In the genomic region with DNA sequence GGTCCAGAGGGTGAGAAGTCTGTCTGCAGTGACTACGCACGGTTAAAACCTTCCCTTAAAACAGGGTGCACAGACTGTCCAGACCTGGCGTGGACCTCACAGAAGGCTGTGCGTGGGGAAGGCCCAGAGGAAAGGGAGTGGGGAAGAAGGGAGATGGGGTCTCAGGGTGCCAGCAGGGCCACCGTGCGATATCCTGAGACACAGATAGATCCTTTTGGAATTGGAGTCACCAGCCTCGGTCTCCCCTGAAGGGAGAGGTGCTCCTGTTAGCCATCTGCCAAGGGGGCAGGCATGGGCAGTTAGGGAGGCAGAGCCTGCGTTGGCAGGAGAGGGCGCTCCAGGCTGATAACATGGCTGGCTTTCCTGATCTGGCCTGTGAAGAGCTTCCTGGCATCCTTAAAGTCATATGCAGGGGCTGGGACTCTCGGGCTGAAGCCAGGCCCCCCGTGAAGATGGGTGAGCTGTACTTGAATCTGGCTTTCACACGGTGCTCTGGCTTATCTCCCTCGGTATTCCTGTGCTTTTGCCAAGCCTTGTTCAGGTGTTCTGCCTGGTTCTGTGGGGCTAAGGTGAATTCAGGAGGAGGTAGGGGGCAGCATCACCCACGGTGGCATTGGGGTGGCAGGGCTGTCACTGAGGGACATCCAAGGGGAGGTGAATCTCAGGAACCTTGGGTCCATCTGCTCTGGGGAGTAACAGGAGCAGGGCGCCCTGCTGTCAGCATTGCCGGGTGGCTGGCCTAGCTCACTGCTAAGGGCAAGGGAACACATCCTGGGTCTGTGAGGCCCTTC, we compare ENCODE assay signal across 8 cellular contexts.
DNase-seq lines count a peak whose midpoint lies in the region; ATAC-seq and TF ChIP-seq lines count a peak whose summit lies in the region.

No MANE protein-coding gene starts in this region.

- no peaks in the 10 kb centered on the region for H3K36me3 Mint-ChIP-seq in activated T-helper 2 cell treated with anti-CD3 and anti-CD28 coated beads, Interferon-gamma antibody, Interleukin-2, Interleukin-4, amounts not matched to agents 10 μg/mL and 5 μg/mL and 100 μg/mL, durations not matched to agents 14 hours and 24 hours and 36 hours (ENCODE audit: low read depth)

- H3K4me1 Mint-ChIP-seq in activated T-helper 2 cell treated with anti-CD3 and anti-CD28 coated beads, Interferon-gamma antibody, Interleukin-2, Interleukin-4, amounts not matched to agents 10 μg/mL and 5 μg/mL and 100 μg/mL, durations not matched to agents 14 hours and 24 hours and 36 hours (ENCODE audit: low read depth) = no peaks in the 10 kb centered on the region

- DNase-seq in AG09319 (ENCODE audit: extremely low read depth, low read depth) = no peak
- peak; percentile 33 for DNase-seq in amniotic epithelial cell (ENCODE audit: low read depth)
- DNase-seq in left colon = peak; percentile 10 to 25
- no peak for DNase-seq in middle frontal gyrus (ENCODE audit: extremely low spot score, low spot score)
- DNase-seq in activated T-helper 2 cell treated with anti-CD3 and anti-CD28 coated beads, Interferon-gamma antibody, Interleukin-2, Interleukin-4, amounts not matched to agents 10 μg/mL and 5 μg/mL and 100 μg/mL, durations not matched to agents 14 hours and 24 hours and 36 hours (ENCODE audit: low spot score) = no peak

- peak; percentile 78 for TF ChIP-seq RAD21 in Ishikawa (IDR thresholded peaks at IDR 0.05; ENCODE audit: low read depth)

- TF ChIP-seq CTCF in AG09319 (IDR thresholded peaks at IDR 0.05; ENCODE audit: low read depth, low read length) = peak; percentile 13

- H3K27me3 Mint-ChIP-seq in activated T-helper 2 cell treated with anti-CD3 and anti-CD28 coated beads, Interferon-gamma antibody, Interleukin-2, Interleukin-4, amounts not matched to agents 10 μg/mL and 5 μg/mL and 100 μg/mL, durations not matched to agents 14 hours and 24 hours and 36 hours (ENCODE audit: low read depth) = peaks cover 2% of the 10 kb centered on the region

- no peak for TF ChIP-seq EP300 in Ishikawa (IDR thresholded peaks at IDR 0.05; ENCODE audit: borderline replicate concordance)

- intact Hi-C loops in left colon (cut with DNase I, micrococcal nuclease) = no loop called here
- intact Hi-C loops in activated T-helper 2 cell treated with anti-CD3 and anti-CD28 coated beads, Interferon-gamma antibody, Interleukin-2, Interleukin-4, amounts not matched to agents 10 μg/mL and 5 μg/mL and 100 μg/mL, durations not matched to agents 14 hours and 24 hours and 36 hours (cut with micrococcal nuclease) = no loop called here

- H3K9me3 Mint-ChIP-seq in activated T-helper 2 cell treated with anti-CD3 and anti-CD28 coated beads, Interferon-gamma antibody, Interleukin-2, Interleukin-4, amounts not matched to agents 10 μg/mL and 5 μg/mL and 100 μg/mL, durations not matched to agents 14 hours and 24 hours and 36 hours = no peaks in the 10 kb centered on the region

- no peak overlapping the region for H3K4me3 Mint-ChIP-seq in activated T-helper 2 cell treated with anti-CD3 and anti-CD28 coated beads, Interferon-gamma antibody, Interleukin-2, Interleukin-4, amounts not matched to agents 10 μg/mL and 5 μg/mL and 100 μg/mL, durations not matched to agents 14 hours and 24 hours and 36 hours (ENCODE audit: low read depth)

- ATAC-seq in left colon = peak; percentile 62
- no peak for ATAC-seq in HG02798 (IDR thresholded peaks at IDR 0.05; ENCODE audit: poor library complexity, unreplicated experiment)
- ATAC-seq in HG02759 (IDR thresholded peaks at IDR 0.05; ENCODE audit: unreplicated experiment) = no peak

- H3K27ac Mint-ChIP-seq in activated T-helper 2 cell treated with anti-CD3 and anti-CD28 coated beads, Interferon-gamma antibody, Interleukin-2, Interleukin-4, amounts not matched to agents 10 μg/mL and 5 μg/mL and 100 μg/mL, durations not matched to agents 14 hours and 24 hours and 36 hours = no peak overlapping the region

TF ChIP-seq in Ishikawa, 13 proteins besides CTCF, POLR2A, EP300 and RAD21:
- TF ChIP-seq TCF12 (IDR thresholded peaks at IDR 0.05; ENCODE audit: low read depth) (no peak), TAF1 (IDR thresholded peaks at IDR 0.05; ENCODE audit: low read depth) (no peak), ZBTB7A (IDR thresholded peaks at IDR 0.05; ENCODE audit: low read depth) (no peak), CEBPB (IDR thresholded peaks at IDR 0.05) (no peak), CREB1 (IDR thresholded peaks at IDR 0.05; ENCODE audit: low read depth) (no peak), YY1 (IDR thresholded peaks at IDR 0.05; ENCODE audit: low read depth) (no peak), TEAD4 (IDR thresholded peaks at IDR 0.05) (no peak), NFIC (IDR thresholded peaks at IDR 0.05) (no peak), EGR1 (IDR thresholded peaks at IDR 0.05) (no peak), FOXM1 (IDR thresholded peaks at IDR 0.05; ENCODE audit: borderline replicate concordance, low read depth) (no peak)
- TF ChIP-seq, protein P1, sequence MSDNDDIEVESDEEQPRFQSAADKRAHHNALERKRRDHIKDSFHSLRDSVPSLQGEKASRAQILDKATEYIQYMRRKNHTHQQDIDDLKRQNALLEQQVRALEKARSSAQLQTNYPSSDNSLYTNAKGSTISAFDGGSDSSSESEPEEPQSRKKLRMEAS (IDR thresholded peaks at IDR 0.05) = no peak
- TF ChIP-seq, protein P2, sequence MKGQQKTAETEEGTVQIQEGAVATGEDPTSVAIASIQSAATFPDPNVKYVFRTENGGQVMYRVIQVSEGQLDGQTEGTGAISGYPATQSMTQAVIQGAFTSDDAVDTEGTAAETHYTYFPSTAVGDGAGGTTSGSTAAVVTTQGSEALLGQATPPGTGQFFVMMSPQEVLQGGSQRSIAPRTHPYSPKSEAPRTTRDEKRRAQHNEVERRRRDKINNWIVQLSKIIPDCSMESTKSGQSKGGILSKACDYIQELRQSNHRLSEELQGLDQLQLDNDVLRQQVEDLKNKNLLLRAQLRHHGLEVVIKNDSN (IDR thresholded peaks at IDR 0.05) = no peak
- TF ChIP-seq, protein P3, sequence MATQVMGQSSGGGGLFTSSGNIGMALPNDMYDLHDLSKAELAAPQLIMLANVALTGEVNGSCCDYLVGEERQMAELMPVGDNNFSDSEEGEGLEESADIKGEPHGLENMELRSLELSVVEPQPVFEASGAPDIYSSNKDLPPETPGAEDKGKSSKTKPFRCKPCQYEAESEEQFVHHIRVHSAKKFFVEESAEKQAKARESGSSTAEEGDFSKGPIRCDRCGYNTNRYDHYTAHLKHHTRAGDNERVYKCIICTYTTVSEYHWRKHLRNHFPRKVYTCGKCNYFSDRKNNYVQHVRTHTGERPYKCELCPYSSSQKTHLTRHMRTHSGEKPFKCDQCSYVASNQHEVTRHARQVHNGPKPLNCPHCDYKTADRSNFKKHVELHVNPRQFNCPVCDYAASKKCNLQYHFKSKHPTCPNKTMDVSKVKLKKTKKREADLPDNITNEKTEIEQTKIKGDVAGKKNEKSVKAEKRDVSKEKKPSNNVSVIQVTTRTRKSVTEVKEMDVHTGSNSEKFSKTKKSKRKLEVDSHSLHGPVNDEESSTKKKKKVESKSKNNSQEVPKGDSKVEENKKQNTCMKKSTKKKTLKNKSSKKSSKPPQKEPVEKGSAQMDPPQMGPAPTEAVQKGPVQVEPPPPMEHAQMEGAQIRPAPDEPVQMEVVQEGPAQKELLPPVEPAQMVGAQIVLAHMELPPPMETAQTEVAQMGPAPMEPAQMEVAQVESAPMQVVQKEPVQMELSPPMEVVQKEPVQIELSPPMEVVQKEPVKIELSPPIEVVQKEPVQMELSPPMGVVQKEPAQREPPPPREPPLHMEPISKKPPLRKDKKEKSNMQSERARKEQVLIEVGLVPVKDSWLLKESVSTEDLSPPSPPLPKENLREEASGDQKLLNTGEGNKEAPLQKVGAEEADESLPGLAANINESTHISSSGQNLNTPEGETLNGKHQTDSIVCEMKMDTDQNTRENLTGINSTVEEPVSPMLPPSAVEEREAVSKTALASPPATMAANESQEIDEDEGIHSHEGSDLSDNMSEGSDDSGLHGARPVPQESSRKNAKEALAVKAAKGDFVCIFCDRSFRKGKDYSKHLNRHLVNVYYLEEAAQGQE (IDR thresholded peaks at IDR 0.05; ENCODE audit: low read depth) = no peak

Comparison
In these comparisons a context has a peak if more than half of its experiments do, and no peak if none do; other contexts are left out.
1. DNase-seq: peak in amniotic epithelial cell (single experiment) and left colon (2 of 2); none in AG09319 (single experiment), middle frontal gyrus (single experiment) and activated T-helper 2 cell treated with anti-CD3 and anti-CD28 coated beads, Interferon-gamma antibody, Interleukin-2, Interleukin-4, amounts not matched to agents 10 μg/mL and 5 μg/mL and 100 μg/mL, durations not matched to agents 14 hours and 24 hours and 36 hours (single experiment).